ENCODE assay signal across 9 cellular contexts in genomic region chr6:134784336-134784735, GRCh38.
"Had no signal": no experiment of that assay in that cellular context is flagged by ENCODE, and none has a peak within 500 bp of the region (broad histone marks: within the 10 kb centered on the region; RNA-seq: fewer than 3 reads in every experiment).

No MANE protein-coding gene starts in this region.

- H3K4me3 ChIP-seq: HAP-1, K562 had no signal

- H3K4me1 ChIP-seq: HAP-1 had no signal

- H3K27ac ChIP-seq: HL-60 had no signal

- H3K36me3 ChIP-seq: HAP-1 had no signal

- H3K27ac Mint-ChIP-seq: HFFc6 had no signal

- H3K4me3 Mint-ChIP-seq: HFFc6 had no signal

- ATAC-seq: HCT116, HepG2, K562 had no signal

- H3K9me3 ChIP-seq: HAP-1 had no signal

- DNase-seq: GOT3, H7, HFFc6, KG1 had no signal
